8 cellular contexts compared by ENCODE assay signal in genomic region chr14:70714055-70714550, GRCh38.
DNase-seq lines count a peak whose midpoint lies in the region; ATAC-seq and TF ChIP-seq lines count a peak whose summit lies in the region.

No MANE protein-coding gene starts in this region.

- no peak overlapping the region for H2AFZ ChIP-seq in parathyroid adenoma

- H3K4me3 ChIP-seq in HAP-1 = no peak overlapping the region
- H3K4me3 ChIP-seq in fibroblast of mammary gland (ENCODE audit: control insufficient read depth, low read depth, low read length) = no peak overlapping the region
- H3K4me3 ChIP-seq in parathyroid adenoma (ENCODE audit: low read depth, low read length) = no peak overlapping the region

- H3K9ac ChIP-seq in parathyroid adenoma = no peak overlapping the region

- DNase-seq in CD14-positive monocyte (ENCODE audit: low spot score) (no peak), HAP-1 (ENCODE audit: low spot score in 2 of 2) (peak; percentile 44 to 76), NCI-H748 treated with DMSO at 0.1 percent for 48 hours (lab: John Stamatoyannopoulos, UW) (peak; percentile 57), activated T-cell treated with anti-CD3 and anti-CD28 coated beads for 1 hour (ENCODE audit: low read depth) (peak; percentile 50), fibroblast of mammary gland (ENCODE audit: low read depth) (peak; percentile 63), posterior vena cava (ENCODE audit: low spot score) (no peak)

- H3K9me3 ChIP-seq in HAP-1 (no peaks in the 10 kb centered on the region), parathyroid adenoma (ENCODE audit: control insufficient read depth, low read length) (no peaks in the 10 kb centered on the region)

- in situ Hi-C loops in HAP-1 (cut with MboI; ENCODE audit: low sequenced_read_pairs) = no loop called here

- H3K36me3 ChIP-seq in HAP-1 (replicated peaks) = no peaks in the 10 kb centered on the region
- no peaks in the 10 kb centered on the region for H3K36me3 ChIP-seq in parathyroid adenoma (ENCODE audit: control insufficient read depth, insufficient read depth, low read length)

- ATAC-seq in HG02852 (IDR thresholded peaks at IDR 0.05; ENCODE audit: unreplicated experiment) = no peak

- 0 out of 2 replicates have a peak, but pooled peaks cover 7% of the 10 kb centered on the region for H3K4me1 ChIP-seq in HAP-1
- H3K4me1 ChIP-seq in parathyroid adenoma = no peaks in the 10 kb centered on the region

- intact Hi-C loops in CD14-positive monocyte (cut with micrococcal nuclease) (loop anchor here in 1 of 2 donors (5.0 kb wide), 1 partner anchor 92 kb away; no protein-coding TSS in a partner anchor), posterior vena cava (cut with DNase I) (no loop called here)

- H3K27me3 Mint-ChIP-seq in CD14-positive monocyte (ENCODE audit: low read depth in 3 of 3) = peaks cover 2 to 8% (median 5%) of the 10 kb centered on the region in 3 donors

- no peak overlapping the region for H3K27ac ChIP-seq in parathyroid adenoma

- H3K27me3 ChIP-seq in HAP-1 (ENCODE audit: low read depth) (no peaks in the 10 kb centered on the region), parathyroid adenoma (ENCODE audit: control insufficient read depth, insufficient read depth, low read length) (no peaks in the 10 kb centered on the region)

- H3K4me2 ChIP-seq in parathyroid adenoma (ENCODE audit: low read length) = no peak overlapping the region

- no peak overlapping the region for H3K27ac Mint-ChIP-seq in CD14-positive monocyte

- no peaks in the 10 kb centered on the region for H3K36me3 Mint-ChIP-seq in CD14-positive monocyte

- H3K4me1 Mint-ChIP-seq in CD14-positive monocyte = peaks cover 4% of the 10 kb centered on the region

- H3K4me3 Mint-ChIP-seq in CD14-positive monocyte = no peak overlapping the region

- H3K79me2 ChIP-seq in parathyroid adenoma = no peaks in the 10 kb centered on the region

- TF ChIP-seq CTCF in CD14-positive monocyte (IDR thresholded peaks at IDR 0.05) = peak; percentile 93
- TF ChIP-seq CTCF in fibroblast of mammary gland (conservative IDR thresholded peaks at IDR 0.05; ENCODE audit: control insufficient read depth, insufficient read depth, low read depth, low read length) = peak; percentile 53
- TF ChIP-seq CTCF in parathyroid adenoma (IDR thresholded peaks at IDR 0.05) = peak; percentile 80

- no peaks in the 10 kb centered on the region for H3K9me3 Mint-ChIP-seq in CD14-positive monocyte

Comparison
In these comparisons a context has a peak if more than half of its experiments do, and no peak if none do; other contexts are left out.
1. DNase-seq: peak in HAP-1 (2 of 2), NCI-H748 treated with DMSO at 0.1 percent for 48 hours (single experiment), activated T-cell treated with anti-CD3 and anti-CD28 coated beads for 1 hour (single experiment) and fibroblast of mammary gland (single experiment); none in CD14-positive monocyte (single experiment) and posterior vena cava (single experiment).
2. Peak in every context shown above with its lines, with median percentiles within 50 percentile points of each other: CTCF ChIP-seq.